Comparison of ENCODE assay signal across 8 cellular contexts in genomic region chr10:103677486-103677885, GRCh38.
A peak's percentile ranks its signal among the peaks of the same experiment; 100 is the strongest.
DNase-seq lines count a peak whose midpoint lies in the region; ATAC-seq and TF ChIP-seq lines count a peak whose summit lies in the region.

No MANE protein-coding gene starts in this region.

- H3K9me2 ChIP-seq in MM.1S (replicated peaks; ENCODE audit: insufficient read depth, low read length) = no peaks in the 10 kb centered on the region
- H3K9me2 ChIP-seq in neural cell (ENCODE audit: insufficient read depth, low read length) = no peaks in the 10 kb centered on the region

- H2AFZ ChIP-seq in MM.1S (ENCODE audit: low read length) (peak overlapping the region; percentile 76), neural cell (ENCODE audit: low read depth, low read length) (no peak overlapping the region)

- TF ChIP-seq EP300 in neural cell (conservative IDR thresholded peaks at IDR 0.05; ENCODE audit: poor library complexity, severe bottlenecking) = no peak

- DNase-seq in AG04449 (ENCODE audit: low read depth, low spot score) (no peak), MM.1S (no peak), coronary artery (ENCODE audit: low spot score) (no peak), NCI-H226 (no peak)

- H3K36me3 ChIP-seq in MM.1S (replicated peaks; ENCODE audit: insufficient read depth, low read length) = no peaks in the 10 kb centered on the region
- H3K36me3 ChIP-seq in neural cell (ENCODE audit: insufficient read depth, low read length) = no peaks in the 10 kb centered on the region

- no peak for TF ChIP-seq CTCF in AG04449 (IDR thresholded peaks at IDR 0.05; ENCODE audit: insufficient read depth, low read length, missing control alignments)
- TF ChIP-seq CTCF in MM.1S (IDR thresholded peaks at IDR 0.05; ENCODE audit: low read length) = no peak
- TF ChIP-seq CTCF in coronary artery (IDR thresholded peaks at IDR 0.05) = no peak
- no peak for TF ChIP-seq CTCF in neural cell (IDR thresholded peaks at IDR 0.05; ENCODE audit: poor library complexity, severe bottlenecking)

- POLR2A ChIA-PET in AG04449 (lab: Yijun Ruan, JAX) = interaction anchor here (0.8 to 1.3 kb wide), 5 partner anchors 9 to 171 kb away, joined by 3 to 7 read pairs (median 3); no protein-coding TSS in a partner anchor

- no peaks in the 10 kb centered on the region for H3K9me3 ChIP-seq in MM.1S (replicated peaks; ENCODE audit: insufficient read depth, low read length)
- no peaks in the 10 kb centered on the region for H3K9me3 ChIP-seq in neural cell (ENCODE audit: low read length)

- CTCF ChIA-PET in AG04449 (lab: Yijun Ruan, JAX) = interaction anchor here (14.6 kb wide), 1 partner anchor 80 kb away, joined by 447 read pairs; no protein-coding TSS in a partner anchor

- H3K27me3 ChIP-seq in MM.1S (replicated peaks; ENCODE audit: insufficient read depth, low read length) (no peaks in the 10 kb centered on the region), neural cell (ENCODE audit: insufficient read depth, low read depth, low read length) (no peaks in the 10 kb centered on the region)

- no peaks in the 10 kb centered on the region for H4K20me1 ChIP-seq in MM.1S (ENCODE audit: insufficient read depth, low read length)
- H4K20me1 ChIP-seq in neural cell (ENCODE audit: insufficient read depth) = no peaks in the 10 kb centered on the region

- H3K4me2 ChIP-seq in MM.1S (ENCODE audit: low read depth, low read length) = peak overlapping the region; percentile 88
- no peak overlapping the region for H3K4me2 ChIP-seq in neural cell (ENCODE audit: low read length)

- no peaks in the 10 kb centered on the region for H3F3A ChIP-seq in MM.1S (ENCODE audit: insufficient read depth, low read length)
- H3F3A ChIP-seq in neural cell (ENCODE audit: insufficient read depth, low read length, poor library complexity, severe bottlenecking) = no peaks in the 10 kb centered on the region

- H3K4me3 ChIP-seq in AG04449 (ENCODE audit: low read depth, low read length) (peak overlapping the region; percentile 72), MM.1S (ENCODE audit: low read length) (peak overlapping the region; percentile 50), coronary artery (peak overlapping the region; percentile 24), neural cell (ENCODE audit: low read length) (no peak overlapping the region)

- H3K79me2 ChIP-seq in MM.1S (ENCODE audit: low read length) (peaks cover 35% of the 10 kb centered on the region), neural cell (replicated peaks; ENCODE audit: insufficient read depth, low read length) (no peaks in the 10 kb centered on the region)

- peak overlapping the region; percentile 80 for H3K9ac ChIP-seq in MM.1S (ENCODE audit: low read length)
- peak overlapping the region; percentile 9 for H3K9ac ChIP-seq in neural cell (ENCODE audit: low read length)

- TF ChIP-seq RAD21 in neural cell (conservative IDR thresholded peaks at IDR 0.05) = no peak

- peaks cover 20% of the 10 kb centered on the region for H3K4me1 ChIP-seq in MM.1S (ENCODE audit: low read length)

- H3K27ac ChIP-seq in MM.1S (ENCODE audit: low read length) (peak overlapping the region; percentile 56; the same call in 1 of the 2 replicates), coronary artery (peak overlapping the region; percentile 27 to 79), neural cell (ENCODE audit: low read length) (no peak overlapping the region)

- no peak for ATAC-seq in GM21786 (IDR thresholded peaks at IDR 0.05; ENCODE audit: unreplicated experiment)
- no peak for ATAC-seq in GM18858 (IDR thresholded peaks at IDR 0.05; ENCODE audit: unreplicated experiment)
- no peak for ATAC-seq in HG02798 (IDR thresholded peaks at IDR 0.05; ENCODE audit: poor library complexity, unreplicated experiment)

TF ChIP-seq in neural cell, 6 proteins besides CTCF, POLR2A, EP300 and RAD21:
- no peak for TF ChIP-seq SMC3 (conservative IDR thresholded peaks at IDR 0.05; ENCODE audit: poor library complexity)
- TF ChIP-seq MXI1 (conservative IDR thresholded peaks at IDR 0.05; ENCODE audit: poor library complexity, severe bottlenecking) = no peak
- no peak for TF ChIP-seq TAF1 (IDR thresholded peaks at IDR 0.05; ENCODE audit: low read depth)
- TF ChIP-seq POLR2AphosphoS5 (IDR thresholded peaks at IDR 0.05) = no peak
- no peak for TF ChIP-seq REST (IDR thresholded peaks at IDR 0.05; ENCODE audit: borderline replicate concordance)
- no peak for TF ChIP-seq EZH2 (IDR thresholded peaks at IDR 0.05; ENCODE audit: borderline replicate concordance, insufficient read depth, low read length, poor library complexity, severe bottlenecking)
